ENCODE assay signal across 18 cellular contexts in the genomic region with DNA sequence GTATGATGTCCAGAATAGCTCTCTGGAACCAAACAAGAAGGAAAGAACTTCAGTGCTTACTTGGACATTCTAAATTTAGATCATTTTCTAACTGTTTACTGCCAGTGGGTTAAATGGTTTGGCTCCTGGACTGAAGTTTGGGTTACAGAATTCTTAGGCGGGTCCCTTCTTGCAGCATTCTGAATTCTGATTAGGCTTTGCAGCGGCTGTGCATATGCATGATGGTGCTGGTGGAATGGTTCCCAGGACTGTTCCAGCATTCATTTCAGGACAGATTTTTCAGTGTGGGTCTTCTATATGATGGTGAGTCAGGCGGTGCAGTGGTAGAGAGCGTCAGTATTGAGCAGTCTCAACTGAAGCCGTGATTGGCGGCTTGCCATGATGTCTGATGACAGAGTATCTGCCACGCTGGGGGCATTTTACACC.
DNase-seq lines count a peak whose midpoint lies in the region; ATAC-seq and TF ChIP-seq lines count a peak whose summit lies in the region.
"Had no signal": no experiment of that assay in that cellular context is flagged by ENCODE, and none has a peak within 500 bp of the region (broad histone marks: within the 10 kb centered on the region; RNA-seq: fewer than 3 reads in every experiment).

No MANE protein-coding gene starts in this region.

- H3K4me3 ChIP-seq in GM23248 (no peak overlapping the region), cardiac fibroblast (replicated peaks in 1 of 2; ENCODE audit: low read depth in 2 of 2, low read length in 2 of 2) (no peak overlapping the region), sigmoid colon (no peak overlapping the region)
- H3K4me3 ChIP-seq: lower lobe of right lung had no signal

- in situ Hi-C loops in GM23248 (cut with MboI), result no loop called here

- intact Hi-C loops in left cardiac atrium (cut with DNase I), result no loop called here
- intact Hi-C loops in sigmoid colon (cut with DNase I), result no loop called here

- H3K27me3 ChIP-seq in GM23248 (replicated peaks; ENCODE audit: insufficient read depth) (no peaks in the 10 kb centered on the region), sigmoid colon (no peaks in the 10 kb centered on the region)

- H3K9ac ChIP-seq in GM23248, result no peak overlapping the region
- H3K9ac ChIP-seq: parathyroid adenoma had no signal

- H3K4me2 ChIP-seq in GM23248 (ENCODE audit: unreplicated experiment), result no peak overlapping the region

- H2AFZ ChIP-seq in GM23248, result no peak overlapping the region
- H2AFZ ChIP-seq: parathyroid adenoma had no signal

- TF ChIP-seq POLR2A in sigmoid colon (IDR thresholded peaks at IDR 0.05), result no peak

- H3K4me1 ChIP-seq in GM23248 (ENCODE audit: insufficient read depth) (peaks cover 6% of the 10 kb centered on the region; the same call in 1 of the 2 replicates), sigmoid colon (peaks cover 0 to 39% (median 27%) of the 10 kb centered on the region in 4 donors)
- H3K4me1 ChIP-seq: lower lobe of right lung, parathyroid adenoma had no signal

- no peak overlapping the region for H3K27ac ChIP-seq in GM23248
- H3K27ac ChIP-seq in sigmoid colon, result peak overlapping the region; percentile 46 to 69 (median 58)
- H3K27ac ChIP-seq: lower lobe of right lung, parathyroid adenoma had no signal

- WGBS in GM23248 (ENCODE audit: low coverage in 1 of 2, low lambda C conversion rate in 2 of 2, missing lambda C conversion rate in 2 of 2), 2 experiments, result 58 to 63% methylated on average over 7 of the region's 7 CpGs
- WGBS in sigmoid colon, 2 donors, result 84 to 87% methylated on average over 7 of the region's 7 CpGs

- H3F3A ChIP-seq in GM23248 (ENCODE audit: insufficient read depth), result no peaks in the 10 kb centered on the region

- H3K9me3 ChIP-seq in GM23248 (ENCODE audit: low read depth) (no peaks in the 10 kb centered on the region), sigmoid colon (no peaks in the 10 kb centered on the region)
- H3K9me3 ChIP-seq: lower lobe of right lung had no signal

- no peak for TF ChIP-seq EP300 in sigmoid colon (IDR thresholded peaks at IDR 0.05)

- no peaks in the 10 kb centered on the region for H4K20me1 ChIP-seq in GM23248 (ENCODE audit: insufficient read depth)

- TF ChIP-seq CTCF in cardiac fibroblast (IDR thresholded peaks at IDR 0.05; ENCODE audit: low read depth, low read length), result no peak
- TF ChIP-seq CTCF in sigmoid colon (IDR thresholded peaks at IDR 0.05), result no peak

- no peaks in the 10 kb centered on the region for H3K79me2 ChIP-seq in GM23248 (ENCODE audit: insufficient read depth)
- H3K79me2 ChIP-seq: parathyroid adenoma had no signal

- H3K36me3 ChIP-seq in GM23248 (ENCODE audit: low read depth) (no peaks in the 10 kb centered on the region), sigmoid colon (no peaks in the 10 kb centered on the region)
- H3K36me3 ChIP-seq: lower lobe of right lung had no signal

- peak; percentile 60 to 64 for ATAC-seq in left cardiac atrium
- no peak for ATAC-seq in GM21529 (IDR thresholded peaks at IDR 0.05; ENCODE audit: unreplicated experiment)
- ATAC-seq in HG02642 (IDR thresholded peaks at IDR 0.05; ENCODE audit: poor library complexity, unreplicated experiment), result no peak
- ATAC-seq: lower lobe of right lung; naive thymus-derived CD4-positive, alpha-beta T cell had no signal

- no peaks in the 10 kb centered on the region for H3K9me2 ChIP-seq in GM23248 (ENCODE audit: insufficient read depth)

- DNase-seq in GM23248, result peak; percentile 29
- DNase-seq in cardiac fibroblast (ENCODE audit: low read depth in 2 of 2), result peak; percentile 23 to 32
- peak; percentile 45 for DNase-seq in left cardiac atrium
- no peak for DNase-seq in sigmoid colon
- no peak for DNase-seq in NCI-H82 treated with DMSO at 0.1 percent for 48 hours (lab: John Stamatoyannopoulos, UW; ENCODE audit: unreplicated experiment)
- no peak for DNase-seq in NCI-H146 treated with DMSO at 0.1 percent for 48 hours (lab: John Stamatoyannopoulos, UW; ENCODE audit: unreplicated experiment)
- DNase-seq: activated naive CD4-positive, alpha-beta T cell treated with anti-CD3 and anti-CD28 coated beads for 36 hours; AML-193; COR-L47; EL; glutamatergic neuron; HCEC 1CT; lower lobe of right lung; naive thymus-derived CD4-positive, alpha-beta T cell; NCI-H345 had no signal

Comparison
In these comparisons a context has a peak if more than half of its experiments do, and no peak if none do; other contexts are left out.
1. DNase-seq: peak in GM23248 (single experiment), cardiac fibroblast (2 of 2) and left cardiac atrium (single experiment); none in sigmoid colon (single experiment), NCI-H82 treated with DMSO at 0.1 percent for 48 hours (single experiment) and NCI-H146 treated with DMSO at 0.1 percent for 48 hours (single experiment).
2. ATAC-seq: peak in left cardiac atrium (2 of 2); none in GM21529 (single experiment) and HG02642 (single experiment).